20 cellular contexts compared by ENCODE assay signal in the genomic region with DNA sequence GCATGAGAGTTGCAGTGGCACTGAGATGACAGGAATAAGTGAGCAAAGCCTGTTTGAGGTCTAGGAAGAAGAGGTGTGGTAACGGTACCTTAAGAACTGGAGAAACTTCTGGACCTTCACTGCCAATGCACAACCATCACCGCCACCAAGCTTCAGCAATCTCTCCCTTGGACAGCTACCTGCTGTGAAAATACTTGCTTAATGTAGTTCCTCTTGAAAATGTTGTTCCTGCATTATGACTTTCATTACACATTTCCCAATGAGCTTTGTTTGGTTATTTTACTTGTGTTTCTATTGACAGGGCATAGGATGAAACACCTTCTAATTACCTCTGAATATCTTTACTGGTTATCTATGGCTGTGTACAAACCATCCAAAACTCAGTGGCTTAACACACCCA.
DNase-seq lines count a peak whose midpoint lies in the region; ATAC-seq, FAIRE-seq and TF ChIP-seq lines count a peak whose summit lies in the region.
"Had no signal": no experiment of that assay in that cellular context is flagged by ENCODE, and none has a peak within 500 bp of the region (broad histone marks: within the 10 kb centered on the region; RNA-seq: fewer than 3 reads in every experiment).

No MANE protein-coding gene starts in this region.

- TF ChIP-seq EP300 in HepG2 (IDR thresholded peaks at IDR 0.05; ENCODE audit: low read depth in 2 of 2, low read length in 2 of 2): no peak
- no peak for TF ChIP-seq EP300 in HepG2 (CRISPR knock-in tag; IDR thresholded peaks at IDR 0.05; ENCODE audit: borderline replicate concordance)
- TF ChIP-seq EP300 in Ishikawa (IDR thresholded peaks at IDR 0.05; ENCODE audit: borderline replicate concordance): no peak

- H3K4me1 Mint-ChIP-seq in endodermal cell: peaks cover 6% of the 10 kb centered on the region
- H3K4me1 Mint-ChIP-seq: CD4-positive, alpha-beta memory T cell had no signal

- H3K36me3 Mint-ChIP-seq in endodermal cell (ENCODE audit: low read depth): no peaks in the 10 kb centered on the region
- H3K36me3 Mint-ChIP-seq: CD4-positive, alpha-beta memory T cell had no signal

- H3K27me3 ChIP-seq in liver (ENCODE audit: control insufficient read depth in 4 of 4, insufficient read depth in 4 of 4, low read length in 3 of 4) (no peaks in the 10 kb centered on the region), HepG2 (ENCODE audit: control insufficient read depth in 1 of 2, insufficient read depth in 2 of 2, low read length in 2 of 2) (no peaks in the 10 kb centered on the region; a peak in 1 of 5 replicates), endodermal cell (ENCODE audit: control insufficient read depth, insufficient read depth, low read length, poor library complexity, severe bottlenecking) (peaks cover 44% of the 10 kb centered on the region), BE2C (no peaks in the 10 kb centered on the region)

- H3K4me3 ChIP-seq in liver (ENCODE audit: low read depth in 1 of 3, low read length in 3 of 3) (no peak overlapping the region), HepG2 (replicated peaks in 1 of 3; ENCODE audit: insufficient read depth in 1 of 3, low read depth in 2 of 3, low read length in 3 of 3) (no peak overlapping the region), endodermal cell (ENCODE audit: low read length) (no peak overlapping the region), BE2C (ENCODE audit: low read depth, low read length) (no peak overlapping the region)
- H3K4me3 ChIP-seq: A549, HAP-1 had no signal

- no peak overlapping the region for H3K9ac ChIP-seq in liver (ENCODE audit: low read depth in 1 of 2, low read length in 2 of 2)
- no peak overlapping the region for H3K9ac ChIP-seq in HepG2 (ENCODE audit: insufficient read depth, low read depth, low read length)
- H3K9ac ChIP-seq in endodermal cell (ENCODE audit: extremely low read depth, low read length, poor library complexity, severe bottlenecking): no peak overlapping the region

- no peak for TF ChIP-seq POLR2A in HepG2 (IDR thresholded peaks at IDR 0.05; ENCODE audit: insufficient read depth in 1 of 2, low read depth in 2 of 2, low read length in 2 of 2)

- TF ChIP-seq RAD21 in liver (IDR thresholded peaks at IDR 0.05): no peak
- TF ChIP-seq RAD21 in HepG2 (CRISPR knock-in tag; IDR thresholded peaks at IDR 0.05): no peak
- no peak for TF ChIP-seq RAD21 in Ishikawa (IDR thresholded peaks at IDR 0.05; ENCODE audit: low read depth)

- H3K27me3 Mint-ChIP-seq in endodermal cell (ENCODE audit: insufficient read depth): peaks cover 72% of the 10 kb centered on the region

- WGBS in liver: 79% methylated on average over 2 of the region's 2 CpGs
- 6% methylated on average over 2 of the region's 2 CpGs for WGBS in HepG2 (ENCODE audit: low lambda C conversion rate)
- WGBS in endodermal cell (ENCODE audit: insufficient coverage in 1 of 2, insufficient read length in 1 of 2), 2 experiments: 81% methylated on average over 2 of the region's 2 CpGs; no CpG with 5 or more reads in 1 of the 2 experiments

- POLR2A ChIA-PET in HepG2 (lab: Yijun Ruan, JAX): no interaction called here

- no peaks in the 10 kb centered on the region for H3K9me3 Mint-ChIP-seq in endodermal cell

- no peak overlapping the region for H3K4me2 ChIP-seq in HepG2 (ENCODE audit: low read depth, low read length)
- H3K4me2 ChIP-seq: A549 had no signal

- intact Hi-C loops in HepG2 (cut with micrococcal nuclease; ENCODE audit: unreplicated experiment): no loop called here

- in situ Hi-C loops in HepG2 (cut with HindIII; ENCODE audit: extremely low pct_ligation_motif_present, low pct_unique_long_range_greater_than_20kb): no loop called here

- no peaks in the 10 kb centered on the region for H4K20me1 ChIP-seq in HepG2 (ENCODE audit: insufficient read depth, low read length)

- CTCF ChIA-PET in HepG2 (lab: Yijun Ruan, JAX; ENCODE audit: low intra/inter-chr PET ratio, low total read pairs): no interaction called here

- H3K36me3 ChIP-seq in liver (ENCODE audit: control insufficient read depth in 4 of 4, insufficient read depth in 3 of 4, low read depth in 1 of 4, low read length in 3 of 4) (no peaks in the 10 kb centered on the region), HepG2 (replicated peaks in 1 of 2; ENCODE audit: control insufficient read depth in 1 of 2, insufficient read depth in 2 of 2, low read length in 2 of 2) (no peaks in the 10 kb centered on the region), endodermal cell (ENCODE audit: control insufficient read depth, insufficient read depth, low read length) (no peaks in the 10 kb centered on the region), BE2C (no peaks in the 10 kb centered on the region)
- H3K36me3 ChIP-seq: HAP-1 had no signal

- H3K4me3 Mint-ChIP-seq in endodermal cell: no peak overlapping the region
- H3K4me3 Mint-ChIP-seq: CD4-positive, alpha-beta memory T cell had no signal

- no peak for ATAC-seq in HepG2
- ATAC-seq: A549 had no signal

- H3K4me1 ChIP-seq in liver (ENCODE audit: control insufficient read depth in 4 of 4, insufficient read depth in 4 of 4, low read length in 3 of 4) (no peaks in the 10 kb centered on the region), HepG2 (ENCODE audit: insufficient read depth, low read length) (no peaks in the 10 kb centered on the region), endodermal cell (ENCODE audit: control insufficient read depth, insufficient read depth, low read length) (no peaks in the 10 kb centered on the region), BE2C (no peaks in the 10 kb centered on the region)
- H3K4me1 ChIP-seq: A549, HAP-1 had no signal

- FAIRE-seq in HepG2 (lab: Jason Lieb, UNC): no peak
- FAIRE-seq in HTR-8/SVneo (lab: Jason Lieb, UNC): no peak
- FAIRE-seq: A549, GM12892, H54 had no signal

- H2AFZ ChIP-seq in HepG2 (ENCODE audit: low read length): no peak overlapping the region

- TF ChIP-seq CTCF in liver (IDR thresholded peaks at IDR 0.05; ENCODE audit: low read depth, low read length, missing input control): no peak
- no peak for TF ChIP-seq CTCF in HepG2 (CRISPR knock-in tag; IDR thresholded peaks at IDR 0.05)
- TF ChIP-seq CTCF in endodermal cell (conservative IDR thresholded peaks at IDR 0.05): no peak
- TF ChIP-seq CTCF in BE2C (IDR thresholded peaks at IDR 0.05; ENCODE audit: low read depth, low read length): no peak

- no TSS peak for BruUV-seq in HepG2 (replicated peaks; lab: Mats Ljungman, UMichigan)

- DNase-seq in HepG2 (ENCODE audit: low spot score): no peak
- DNase-seq in endodermal cell: peak; percentile 7
- no peak for DNase-seq in HTR-8/SVneo (ENCODE audit: insufficient read length, low spot score)
- DNase-seq in BE2C: no peak
- DNase-seq: 8988T; ACHN; AML-193; C1 segment of cervical spinal cord; Calu3; CD4-positive, alpha-beta memory T cell; COR-L47; DMS79 treated with DMSO at 0.1 percent for 48 hours; GF-D8; GOT3 had no signal

- H3K9me3 ChIP-seq in liver (ENCODE audit: control insufficient read depth in 4 of 4, low read length in 3 of 4) (no peaks in the 10 kb centered on the region), HepG2 (ENCODE audit: low read length) (no peaks in the 10 kb centered on the region), endodermal cell (ENCODE audit: control insufficient read depth, low read length) (no peaks in the 10 kb centered on the region), BE2C (no peaks in the 10 kb centered on the region)
- H3K9me3 ChIP-seq: A549, HAP-1 had no signal

- H3K27ac ChIP-seq in liver (ENCODE audit: low read depth in 1 of 2, low read length in 2 of 2): no peak overlapping the region
- no peak overlapping the region for H3K27ac ChIP-seq in HepG2 (ENCODE audit: extremely low read length, insufficient read depth, low read length)
- H3K27ac ChIP-seq in endodermal cell (ENCODE audit: low read depth, low read length): no peak overlapping the region
- H3K27ac ChIP-seq: A549 had no signal

- no peak overlapping the region for H3K27ac Mint-ChIP-seq in endodermal cell
- H3K27ac Mint-ChIP-seq: CD4-positive, alpha-beta memory T cell had no signal

- H3K79me2 ChIP-seq in HepG2 (ENCODE audit: insufficient read depth, low read length): no peaks in the 10 kb centered on the region

TF ChIP-seq in liver, 16 proteins besides CTCF, POLR2A, EP300 and RAD21 (continues in another document):
- no peak for TF ChIP-seq EGR1 (IDR thresholded peaks at IDR 0.05; ENCODE audit: low read depth in 2 of 2)

TF ChIP-seq in Ishikawa, 13 proteins besides CTCF, POLR2A, EP300 and RAD21:
- TF ChIP-seq CEBPB (IDR thresholded peaks at IDR 0.05): no peak
- no peak for TF ChIP-seq TEAD4 (IDR thresholded peaks at IDR 0.05)
- peak; percentile 65 for TF ChIP-seq REST (IDR thresholded peaks at IDR 0.05; ENCODE audit: low read depth)
